9 cellular contexts compared by ENCODE assay signal in the genomic region with DNA sequence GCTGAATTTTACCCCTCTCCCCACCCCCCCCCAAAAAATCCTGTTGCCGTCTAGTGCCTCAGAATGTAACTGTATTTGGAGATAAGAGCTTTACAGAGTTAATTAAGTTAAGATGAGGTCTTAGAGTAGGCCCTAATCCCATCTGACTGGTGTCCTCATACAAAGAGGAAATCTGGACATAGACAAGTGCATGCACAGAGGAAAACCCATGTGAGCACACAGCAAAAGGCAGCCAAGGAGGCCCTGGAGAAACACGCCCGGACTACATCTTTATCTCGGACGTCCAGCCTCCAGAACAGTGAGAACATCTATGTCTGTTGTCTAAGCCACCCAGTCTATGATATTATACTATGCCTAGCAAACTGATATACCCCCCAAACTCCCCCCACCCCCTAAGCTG.
DNase-seq lines count a peak whose midpoint lies in the region; ATAC-seq, FAIRE-seq and TF ChIP-seq lines count a peak whose summit lies in the region.
"Had no signal": no experiment of that assay in that cellular context is flagged by ENCODE, and none has a peak within 500 bp of the region (broad histone marks: within the 10 kb centered on the region; RNA-seq: fewer than 3 reads in every experiment).

No MANE protein-coding gene starts in this region.

- H3K79me2 ChIP-seq in PC-3 (ENCODE audit: low read length), result no peaks in the 10 kb centered on the region

- peaks cover 20% of the 10 kb centered on the region for H3K4me1 ChIP-seq in CD4-positive, alpha-beta memory T cell (ENCODE audit: insufficient read depth, low read length)
- H3K4me1 ChIP-seq in PC-3 (ENCODE audit: insufficient read depth, low read length) (peaks cover 26% of the 10 kb centered on the region), pancreas (peaks cover 8 to 21% (median 18%) of the 10 kb centered on the region in 3 donors)

- ATAC-seq in PC-3 (no peak), pancreas (peak in 2 of 4 donors; percentile 1 to 6), HG02759 (IDR thresholded peaks at IDR 0.05; ENCODE audit: unreplicated experiment) (no peak)

- no peaks in the 10 kb centered on the region for H3K27me3 ChIP-seq in CD4-positive, alpha-beta memory T cell (ENCODE audit: insufficient read depth, low read length)
- H3K27me3 ChIP-seq in PC-3 (ENCODE audit: low read length) (no peaks in the 10 kb centered on the region), pancreas (no peaks in the 10 kb centered on the region)

- peak overlapping the region; percentile 44 to 87 (median 84) for H3K4me3 Mint-ChIP-seq in CD4-positive, alpha-beta memory T cell

- H3K4me3 ChIP-seq in CD4-positive, alpha-beta memory T cell (ENCODE audit: low read length in 2 of 2), result no peak overlapping the region
- H3K4me3 ChIP-seq in PC-3 (ENCODE audit: low read length) (no peak overlapping the region), fibroblast of the aortic adventitia (ENCODE audit: low read depth, low read length) (no peak overlapping the region), pancreas (no peak overlapping the region)

- TF ChIP-seq CTCF in PC-3 (conservative IDR thresholded peaks at IDR 0.05; ENCODE audit: low read depth, low read length) (no peak), fibroblast of the aortic adventitia (IDR thresholded peaks at IDR 0.05; ENCODE audit: insufficient read depth, low read length) (no peak), pancreas (IDR thresholded peaks at IDR 0.05) (no peak)

- H4K20me1 ChIP-seq in PC-3 (ENCODE audit: low read length), result no peaks in the 10 kb centered on the region

- POLR2A ChIA-PET in CD4-positive, alpha-beta memory T cell (lab: Charles Lee; ENCODE audit: partially characterized antibody), result interaction anchor here (0.6 to 7.4 kb wide), 8 partner anchors 10 to 343 kb away, joined by 3 to 100 read pairs (median 9); partner anchors contain the start of gene UBL3
- POLR2A ChIA-PET in PC-3 (lab: Charles Lee; ENCODE audit: unreplicated experiment), result no interaction called here

- no peak overlapping the region for H3K9ac ChIP-seq in PC-3 (ENCODE audit: low read length)

- no peak for DNase-seq in CD4-positive, alpha-beta memory T cell
- no peak for DNase-seq in PC-3
- peak; percentile 39 for DNase-seq in fibroblast of the aortic adventitia (ENCODE audit: low read depth)
- no peak for DNase-seq in pancreas
- DNase-seq in iPS-NIHi11 (ENCODE audit: low spot score), result no peak
- DNase-seq in germinal center (ENCODE audit: low spot score), result no peak
- DNase-seq in AML-193 (lab: John Stamatoyannopoulos, UW), result no peak

- no peak for FAIRE-seq in pancreas (lab: Jason Lieb, UNC)

- peak overlapping the region in 5 of 7 donors; percentile 18 to 71 (median 65) for H3K27ac Mint-ChIP-seq in CD4-positive, alpha-beta memory T cell
- H3K27ac Mint-ChIP-seq: stimulated activated naive CD8-positive, alpha-beta T cell treated with anti-CD3 and anti-CD28 coated beads, Interleukin-15, amount 100 ng/mL, for 72 hours had no signal

- no peak overlapping the region for H3K27ac ChIP-seq in CD4-positive, alpha-beta memory T cell (ENCODE audit: low read depth, low read length)
- H3K27ac ChIP-seq in PC-3 (ENCODE audit: low read length) (no peak overlapping the region), pancreas (peak overlapping the region in 3 of 4 donors; percentile 31 to 87 (median 82))

- intact Hi-C loops in CD4-positive, alpha-beta memory T cell (cut with micrococcal nuclease), result loop anchor here (1.0 to 5.0 kb wide), 6 partner anchors 175 to 1049 kb away; partner anchors contain the start of genes HSPH1, SLC7A1 and UBL3
- intact Hi-C loops in PC-3 (cut with micrococcal nuclease), result loop anchor here (1.0 to 5.0 kb wide), 3 partner anchors 81 to 342 kb away; no protein-coding TSS in a partner anchor
- intact Hi-C loops in pancreas (cut with DNase I), result loop anchor here in 2 of 3 donors (5.0 to 10.0 kb wide), 5 partner anchors 266 to 609 kb away; no protein-coding TSS in a partner anchor

- H3K36me3 ChIP-seq in CD4-positive, alpha-beta memory T cell (ENCODE audit: insufficient read depth, low read length), result no peaks in the 10 kb centered on the region
- no peaks in the 10 kb centered on the region for H3K36me3 ChIP-seq in PC-3 (ENCODE audit: low read depth, low read length)
- no peaks in the 10 kb centered on the region for H3K36me3 ChIP-seq in pancreas

- no peaks in the 10 kb centered on the region for H3K9me3 Mint-ChIP-seq in CD4-positive, alpha-beta memory T cell
- H3K9me3 Mint-ChIP-seq: stimulated activated naive CD8-positive, alpha-beta T cell treated with anti-CD3 and anti-CD28 coated beads, Interleukin-15, amount 100 ng/mL, for 72 hours had no signal

- no peaks in the 10 kb centered on the region for H3K27me3 Mint-ChIP-seq in CD4-positive, alpha-beta memory T cell

- H3K4me2 ChIP-seq in PC-3 (ENCODE audit: low read length), result no peak overlapping the region; the same call in 1 of the 2 replicates

- H3K4me1 Mint-ChIP-seq in CD4-positive, alpha-beta memory T cell, result peaks cover 12 to 43% (median 25%) of the 10 kb centered on the region in 4 donors

- peak overlapping the region; percentile 69; the same call in 1 of the 2 replicates for H2AFZ ChIP-seq in PC-3 (ENCODE audit: low read length)

- CTCF ChIA-PET in CD4-positive, alpha-beta memory T cell (lab: Charles Lee; ENCODE audit: partially characterized antibody), result interaction anchor here (0.7 to 10.7 kb wide), 22 partner anchors 9 to 606 kb away, joined by 3 to 415 read pairs (median 9); partner anchors contain the start of gene UBL3
- CTCF ChIA-PET in PC-3 (lab: Charles Lee), result interaction anchor here (0.6 to 1.6 kb wide), 5 partner anchors 190 to 342 kb away, joined by 3 to 19 read pairs (median 5); partner anchors contain the start of gene UBL3

- 47 to 52% methylated on average over 5 of the region's 5 CpGs for WGBS in pancreas, 2 donors

- no peaks in the 10 kb centered on the region for H3F3A ChIP-seq in PC-3 (ENCODE audit: low read length, unreplicated experiment)

- H3K9me3 ChIP-seq in CD4-positive, alpha-beta memory T cell (ENCODE audit: control insufficient read depth in 1 of 2, low read length in 2 of 2), result no peaks in the 10 kb centered on the region
- H3K9me3 ChIP-seq in PC-3 (ENCODE audit: low read length), result no peaks in the 10 kb centered on the region
- no peaks in the 10 kb centered on the region for H3K9me3 ChIP-seq in pancreas

- no peaks in the 10 kb centered on the region for H3K36me3 Mint-ChIP-seq in CD4-positive, alpha-beta memory T cell

- BruUV-seq in PC-3 (replicated peaks; lab: Mats Ljungman, UMichigan), result no TSS peak

- H3K9me2 ChIP-seq in PC-3 (replicated peaks; ENCODE audit: low read length), result no peaks in the 10 kb centered on the region

Comparison
In these comparisons a context has a peak if more than half of its experiments do, and no peak if none do; other contexts are left out.
1. H3K27ac ChIP-seq: peak in pancreas (3 of 4); none in CD4-positive, alpha-beta memory T cell (single experiment) and PC-3 (single experiment).